ENCODE assay signal across 8 cellular contexts in genomic region chr1:109112652-109113285, GRCh38. TPM values are rescaled to one million over a fixed set of nuclear protein-coding genes. Genes with fewer than 3 reads are reported as not detected.
DNase-seq lines count a peak whose midpoint lies in the region; ATAC-seq, FAIRE-seq and TF ChIP-seq lines count a peak whose summit lies in the region.

No MANE protein-coding gene starts in this region.

- H3K27ac ChIP-seq in A549: peak overlapping the region; percentile 16 to 71; a peak in 2 of 6 replicates
- no peak overlapping the region for H3K27ac ChIP-seq in colonic mucosa

- intact Hi-C loops in colonic mucosa (cut with DNase I): loop anchor here (5.0 kb wide), 1 partner anchor 80 kb away; no protein-coding TSS in a partner anchor

- CTCF ChIA-PET in A549 (lab: Yijun Ruan, JAX): interaction anchor here (0.6 to 3.9 kb wide), 45 partner anchors 9 to 284 kb away, joined by 3 to 50 read pairs (median 4); partner anchors contain the start of genes SARS1, TAF13, TMEM167B and WDR47

- no peak for TF ChIP-seq POLR2A in A549 (IDR thresholded peaks at IDR 0.05; ENCODE audit: low read length)

- peak; percentile 80 to 84 for DNase-seq in A549 (ENCODE audit: low read depth in 1 of 2, low spot score in 1 of 2)
- peak; percentile 82 for DNase-seq in NCI-H446 treated with DMSO at 0.1 percent for 48 hours (lab: John Stamatoyannopoulos, UW)
- DNase-seq in activated CD4-positive, alpha-beta T cell treated with anti-CD3 and anti-CD28 coated beads for 48 hours: peak; percentile 94
- peak; percentile 97 for DNase-seq in colonic mucosa
- peak; percentile 99 for DNase-seq in left kidney (ENCODE audit: low read depth, low spot score)
- DNase-seq in stimulated activated CD4-positive, alpha-beta T cell treated with anti-CD3 and anti-CD28 coated beads, Interleukin-1b, Interleukin-23, amount 100 ng/mL, for 4 hours (ENCODE audit: low read depth in 2 of 2): peak; percentile 85

- H3K27me3 ChIP-seq in colonic mucosa: no peaks in the 10 kb centered on the region

- TF ChIP-seq RAD21 in A549 (conservative IDR thresholded peaks at IDR 0.05 in 1 of 2, IDR thresholded peaks at IDR 0.05 in 1 of 2): peak; percentile 59 to 60

- H3K4me3 ChIP-seq in A549 (peak overlapping the region; percentile 37), colonic mucosa (no peak overlapping the region)

- H3K9me3 ChIP-seq in A549 (no peaks in the 10 kb centered on the region), colonic mucosa (no peaks in the 10 kb centered on the region)

- TF ChIP-seq EP300 in A549 (IDR thresholded peaks at IDR 0.05): no peak

- peak; percentile 80 for TF ChIP-seq CTCF in A549 (IDR thresholded peaks at IDR 0.05)
- TF ChIP-seq CTCF in colonic mucosa (IDR thresholded peaks at IDR 0.05): peak; percentile 97

- no peak for FAIRE-seq in A549 (lab: Jason Lieb, UNC)

- 52% methylated on average over 12 of the region's 31 CpGs for WGBS in A549 (ENCODE audit: missing lambda C conversion rate)

- ATAC-seq in A549 (peak; percentile 94 to 98), GM18519 (IDR thresholded peaks at IDR 0.05; ENCODE audit: low FRiP score, unreplicated experiment) (peak; percentile 51), HG03196 (IDR thresholded peaks at IDR 0.05; ENCODE audit: unreplicated experiment) (peak; percentile 59)

- POLR2A ChIA-PET in A549 (lab: Yijun Ruan, JAX): interaction anchor here (1.0 to 4.3 kb wide), 2 partner anchors 12 to 86 kb away, joined by 4 to 30 read pairs; no protein-coding TSS in a partner anchor

- no peaks in the 10 kb centered on the region for H3K36me3 ChIP-seq in colonic mucosa

- peak overlapping the region; percentile 17 to 36 for H3K9ac ChIP-seq in colonic mucosa (ENCODE audit: low read depth in 2 of 2, low read length in 2 of 2)

- H3K4me1 ChIP-seq in A549 (peaks cover 17% of the 10 kb centered on the region; the same call in 2 of the 3 replicates), colonic mucosa (peaks cover 7% of the 10 kb centered on the region)

- H3K4me2 ChIP-seq in A549: peak overlapping the region; percentile 97

TF ChIP-seq in A549, 52 proteins besides CTCF, POLR2A, EP300 and RAD21:
- TF ChIP-seq JUNB (IDR thresholded peaks at IDR 0.05): no peak
- peak; percentile 65 for TF ChIP-seq SMC3 (IDR thresholded peaks at IDR 0.05)

RNA-seq across cellular contexts. Expression of gene ELAPOR1, which starts 1.1 kb away (rescaled TPM):
- polyA plus RNA-seq in A549 (2011; rRNA removed) (0.56 and 0.69 TPM in 2 replicates), A549 (2017; fragmentation: RNase III; extraction: RNeasy Plus Mini Kit Qiagen cat#74134 plus additional on column Dnase treatment) (0.37 to 0.96 TPM (median 0.52 TPM) in 3 replicates)
- polyA plus RNA-seq in A549 (2012; cell fraction: cytosol; rRNA removed): 0.32 and 0.35 TPM in 2 replicates
- polyA plus RNA-seq in A549 (2012; cell fraction: nucleus; rRNA removed): 0.44 and 0.61 TPM in 2 replicates
- polyA minus RNA-seq in A549 (2011; rRNA and poly(A)+ RNA removed): 1.0 TPM in 2 replicates
- total RNA-seq in colonic mucosa: 100 to 1,000 TPM; 110 to 163 TPM

RNA-seq across cellular contexts. Expression of gene TMEM167B, which starts 22.2 kb away (rescaled TPM):
- polyA plus RNA-seq in A549 (2011; rRNA removed) (10.9 and 13.2 TPM in 2 replicates), A549 (2017; fragmentation: RNase III; extraction: RNeasy Plus Mini Kit Qiagen cat#74134 plus additional on column Dnase treatment) (9.7 to 10.9 TPM (median 10.2 TPM) in 3 replicates)
- polyA plus RNA-seq in A549 (2012; cell fraction: cytosol; rRNA removed): 2.7 and 3.4 TPM in 2 replicates
- polyA plus RNA-seq in A549 (2012; cell fraction: nucleus; rRNA removed): 0.84 and 1.3 TPM in 2 replicates
- polyA minus RNA-seq in A549 (2011; rRNA and poly(A)+ RNA removed): 3.5 and 4.9 TPM in 2 replicates
- 10 to 100 TPM; 26.0 to 53.6 TPM for total RNA-seq in colonic mucosa

RNA-seq across cellular contexts. Expression of gene TAF13, which starts 37.0 kb away (rescaled TPM):
- polyA plus RNA-seq in A549 (2011; rRNA removed) (29.0 and 50.5 TPM in 2 replicates), A549 (2017; fragmentation: RNase III; extraction: RNeasy Plus Mini Kit Qiagen cat#74134 plus additional on column Dnase treatment) (46.7 to 50.4 TPM (median 48.7 TPM) in 3 replicates)
- polyA plus RNA-seq in A549 (2012; cell fraction: cytosol; rRNA removed): 3.9 and 5.3 TPM in 2 replicates
- 0.66 and 2.3 TPM in 2 replicates for polyA plus RNA-seq in A549 (2012; cell fraction: nucleus; rRNA removed)
- 4.4 and 6.7 TPM in 2 replicates for polyA minus RNA-seq in A549 (2011; rRNA and poly(A)+ RNA removed)
- total RNA-seq in colonic mucosa: 10 to 100 TPM; 49.4 to 50.9 TPM
